In genomic region chr11:10666556-10666955, GRCh38 we compare ENCODE assay signal across 1 cellular context.
TF ChIP-seq lines count a peak whose summit lies in the region.

No MANE protein-coding gene starts in this region.

TF ChIP-seq in K562, 482 proteins besides CTCF, POLR2A, EP300 and RAD21 (continued from another document):
- TF ChIP-seq, protein P1, sequence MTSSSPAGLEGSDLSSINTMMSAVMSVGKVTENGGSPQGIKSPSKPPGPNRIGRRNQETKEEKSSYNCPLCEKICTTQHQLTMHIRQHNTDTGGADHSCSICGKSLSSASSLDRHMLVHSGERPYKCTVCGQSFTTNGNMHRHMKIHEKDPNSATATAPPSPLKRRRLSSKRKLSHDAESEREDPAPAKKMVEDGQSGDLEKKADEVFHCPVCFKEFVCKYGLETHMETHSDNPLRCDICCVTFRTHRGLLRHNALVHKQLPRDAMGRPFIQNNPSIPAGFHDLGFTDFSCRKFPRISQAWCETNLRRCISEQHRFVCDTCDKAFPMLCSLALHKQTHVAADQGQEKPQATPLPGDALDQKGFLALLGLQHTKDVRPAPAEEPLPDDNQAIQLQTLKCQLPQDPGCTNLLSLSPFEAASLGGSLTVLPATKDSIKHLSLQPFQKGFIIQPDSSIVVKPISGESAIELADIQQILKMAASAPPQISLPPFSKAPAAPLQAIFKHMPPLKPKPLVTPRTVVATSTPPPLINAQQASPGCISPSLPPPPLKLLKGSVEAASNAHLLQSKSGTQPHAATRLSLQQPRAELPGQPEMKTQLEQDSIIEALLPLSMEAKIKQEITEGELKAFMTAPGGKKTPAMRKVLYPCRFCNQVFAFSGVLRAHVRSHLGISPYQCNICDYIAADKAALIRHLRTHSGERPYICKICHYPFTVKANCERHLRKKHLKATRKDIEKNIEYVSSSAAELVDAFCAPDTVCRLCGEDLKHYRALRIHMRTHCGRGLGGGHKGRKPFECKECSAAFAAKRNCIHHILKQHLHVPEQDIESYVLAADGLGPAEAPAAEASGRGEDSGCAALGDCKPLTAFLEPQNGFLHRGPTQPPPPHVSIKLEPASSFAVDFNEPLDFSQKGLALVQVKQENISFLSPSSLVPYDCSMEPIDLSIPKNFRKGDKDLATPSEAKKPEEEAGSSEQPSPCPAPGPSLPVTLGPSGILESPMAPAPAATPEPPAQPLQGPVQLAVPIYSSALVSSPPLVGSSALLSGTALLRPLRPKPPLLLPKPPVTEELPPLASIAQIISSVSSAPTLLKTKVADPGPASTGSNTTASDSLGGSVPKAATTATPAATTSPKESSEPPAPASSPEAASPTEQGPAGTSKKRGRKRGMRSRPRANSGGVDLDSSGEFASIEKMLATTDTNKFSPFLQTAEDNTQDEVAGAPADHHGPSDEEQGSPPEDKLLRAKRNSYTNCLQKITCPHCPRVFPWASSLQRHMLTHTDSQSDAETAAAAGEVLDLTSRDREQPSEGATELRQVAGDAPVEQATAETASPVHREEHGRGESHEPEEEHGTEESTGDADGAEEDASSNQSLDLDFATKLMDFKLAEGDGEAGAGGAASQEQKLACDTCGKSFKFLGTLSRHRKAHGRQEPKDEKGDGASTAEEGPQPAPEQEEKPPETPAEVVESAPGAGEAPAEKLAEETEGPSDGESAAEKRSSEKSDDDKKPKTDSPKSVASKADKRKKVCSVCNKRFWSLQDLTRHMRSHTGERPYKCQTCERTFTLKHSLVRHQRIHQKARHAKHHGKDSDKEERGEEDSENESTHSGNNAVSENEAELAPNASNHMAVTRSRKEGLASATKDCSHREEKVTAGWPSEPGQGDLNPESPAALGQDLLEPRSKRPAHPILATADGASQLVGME (CRISPR knock-in tag; IDR thresholded peaks at IDR 0.05), result no peak
- no peak for TF ChIP-seq RBM15 (IDR thresholded peaks at IDR 0.05; ENCODE audit: insufficient read depth, low read length)
- no peak for TF ChIP-seq TAF7 (tag; IDR thresholded peaks at IDR 0.05)
- no peak for TF ChIP-seq ZNF695 (CRISPR knock-in tag; IDR thresholded peaks at IDR 0.05)
- TF ChIP-seq GATA2 (CRISPR knock-in tag; IDR thresholded peaks at IDR 0.05), result no peak
- no peak for TF ChIP-seq SPI1 (IDR thresholded peaks at IDR 0.05; ENCODE audit: borderline replicate concordance, low read depth, low read length)
